ENCODE assay signal across 19 cellular contexts in the genomic region with DNA sequence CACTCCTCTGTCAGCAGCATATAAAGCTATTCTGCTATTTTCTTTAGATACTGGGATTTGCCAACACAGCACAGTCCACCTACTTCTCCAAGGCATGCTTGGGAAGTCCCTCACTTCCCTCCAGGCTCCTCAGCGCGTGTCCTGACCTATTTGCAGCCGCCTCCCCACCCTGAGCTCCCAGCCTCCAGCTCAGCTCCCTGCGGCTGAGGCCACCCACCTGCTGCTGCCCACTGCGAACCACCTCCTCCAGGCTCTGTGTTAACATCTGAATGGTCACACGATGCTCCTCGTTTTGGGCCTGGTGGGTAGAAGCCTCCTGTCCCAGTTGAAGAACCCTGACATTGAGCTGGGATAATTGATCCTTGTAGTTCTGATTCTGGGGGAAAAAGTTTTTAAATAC. TPM values are rescaled to one million over a fixed set of nuclear protein-coding genes. Genes with fewer than 3 reads are reported as not detected.
A peak's percentile ranks its signal among the peaks of the same experiment; 100 is the strongest.
DNase-seq lines count a peak whose midpoint lies in the region; ATAC-seq and TF ChIP-seq lines count a peak whose summit lies in the region.
"Had no signal": no experiment of that assay in that cellular context is flagged by ENCODE, and none has a peak within 500 bp of the region (broad histone marks: within the 10 kb centered on the region; RNA-seq: fewer than 3 reads in every experiment).

No MANE protein-coding gene starts in this region.

- no peaks in the 10 kb centered on the region for H3K9me3 Mint-ChIP-seq in dendritic cell treated with granulocyte-macrophage colony-stimulating factor and Interleukin-4, amounts not matched to agents 40 ng/mL and 50 ng/mL, for 4 days
- peaks cover 17% of the 10 kb centered on the region for H3K9me3 Mint-ChIP-seq in glutamatergic neuron (ENCODE audit: unreplicated experiment)
- no peaks in the 10 kb centered on the region for H3K9me3 Mint-ChIP-seq in activated CD4-positive, alpha-beta T cell treated with anti-CD3 and anti-CD28 coated beads for 36 hours (ENCODE audit: low read depth)
- H3K9me3 Mint-ChIP-seq in stimulated activated naive B cell treated with anti-CD40 and anti-IgM and Interleukin-4, amounts not matched to agents 10 μg/mL and 1 μg/mL and 100 μg/mL, for 72 hours: no peaks in the 10 kb centered on the region
- H3K9me3 Mint-ChIP-seq: CD8-positive, alpha-beta T cell had no signal

- H3K27ac ChIP-seq in BLaER1 treated with 17β-estradiol and CSF1 and Interleukin-3, amounts not matched to agents 10 nM and 100 nM: peak overlapping the region; percentile 34 to 86 (median 73); a peak in 20 of 22 replicates
- no peak overlapping the region for H3K27ac ChIP-seq in neuronal stem cell (replicated peaks; ENCODE audit: low read length)
- H3K27ac ChIP-seq: KMS-11, PC-9 had no signal

- peak overlapping the region; percentile 89 for H3K27ac Mint-ChIP-seq in dendritic cell treated with granulocyte-macrophage colony-stimulating factor and Interleukin-4, amounts not matched to agents 40 ng/mL and 50 ng/mL, for 4 days
- no peak overlapping the region for H3K27ac Mint-ChIP-seq in glutamatergic neuron (ENCODE audit: unreplicated experiment)
- H3K27ac Mint-ChIP-seq in activated CD4-positive, alpha-beta T cell treated with anti-CD3 and anti-CD28 coated beads for 36 hours: no peak overlapping the region
- no peak overlapping the region for H3K27ac Mint-ChIP-seq in stimulated activated naive B cell treated with anti-CD40 and anti-IgM and Interleukin-4, amounts not matched to agents 10 μg/mL and 1 μg/mL and 100 μg/mL, for 72 hours
- H3K27ac Mint-ChIP-seq: CD8-positive, alpha-beta T cell had no signal

- intact Hi-C loops in dendritic cell treated with granulocyte-macrophage colony-stimulating factor and Interleukin-4, amounts not matched to agents 40 ng/mL and 50 ng/mL, for 4 days (cut with micrococcal nuclease): loop anchor here (10.0 kb wide), 1 partner anchor 147 kb away; no protein-coding TSS in a partner anchor
- intact Hi-C loops in activated CD4-positive, alpha-beta T cell treated with anti-CD3 and anti-CD28 coated beads for 36 hours (cut with DNase I, micrococcal nuclease): no loop called here

- no peaks in the 10 kb centered on the region for H3K36me3 Mint-ChIP-seq in dendritic cell treated with granulocyte-macrophage colony-stimulating factor and Interleukin-4, amounts not matched to agents 40 ng/mL and 50 ng/mL, for 4 days (ENCODE audit: low read depth)
- peaks cover 4% of the 10 kb centered on the region for H3K36me3 Mint-ChIP-seq in glutamatergic neuron (ENCODE audit: unreplicated experiment)
- H3K36me3 Mint-ChIP-seq in activated CD4-positive, alpha-beta T cell treated with anti-CD3 and anti-CD28 coated beads for 36 hours (ENCODE audit: low read depth): no peaks in the 10 kb centered on the region
- no peaks in the 10 kb centered on the region for H3K36me3 Mint-ChIP-seq in stimulated activated naive B cell treated with anti-CD40 and anti-IgM and Interleukin-4, amounts not matched to agents 10 μg/mL and 1 μg/mL and 100 μg/mL, for 72 hours
- H3K36me3 Mint-ChIP-seq: CD8-positive, alpha-beta T cell had no signal

- H2BK12ac ChIP-seq in neuronal stem cell (ENCODE audit: low read length): no peak overlapping the region

- H3K4me3 Mint-ChIP-seq in dendritic cell treated with granulocyte-macrophage colony-stimulating factor and Interleukin-4, amounts not matched to agents 40 ng/mL and 50 ng/mL, for 4 days: peak overlapping the region; percentile 51
- no peak overlapping the region for H3K4me3 Mint-ChIP-seq in glutamatergic neuron (ENCODE audit: unreplicated experiment)
- H3K4me3 Mint-ChIP-seq in activated CD4-positive, alpha-beta T cell treated with anti-CD3 and anti-CD28 coated beads for 36 hours: no peak overlapping the region
- H3K4me3 Mint-ChIP-seq in stimulated activated naive B cell treated with anti-CD40 and anti-IgM and Interleukin-4, amounts not matched to agents 10 μg/mL and 1 μg/mL and 100 μg/mL, for 72 hours: no peak overlapping the region
- H3K4me3 Mint-ChIP-seq: CD8-positive, alpha-beta T cell had no signal

- TF ChIP-seq CTCF in glutamatergic neuron (IDR thresholded peaks at IDR 0.05; ENCODE audit: partially characterized antibody, unreplicated experiment): no peak

- H3K36me3 ChIP-seq in BLaER1 treated with 17β-estradiol and CSF1 and Interleukin-3, amounts not matched to agents 10 nM and 100 nM: peaks cover 0 to 82% (median 39%) of the 10 kb centered on the region in 11 experiments; a peak in 15 of 22 replicates
- peaks cover 21% of the 10 kb centered on the region for H3K36me3 ChIP-seq in H7 (replicated peaks; ENCODE audit: control insufficient read depth, insufficient read depth, low read length)
- H3K36me3 ChIP-seq in neuronal stem cell (replicated peaks in 1 of 2; ENCODE audit: control insufficient read depth in 2 of 2, insufficient read depth in 2 of 2, low read length in 2 of 2): peaks cover 35 to 94% of the 10 kb centered on the region in 2 donors

- H2AK5ac ChIP-seq in neuronal stem cell (ENCODE audit: low read depth, low read length): no peak overlapping the region

- peaks cover 55% of the 10 kb centered on the region for H3K4me1 Mint-ChIP-seq in dendritic cell treated with granulocyte-macrophage colony-stimulating factor and Interleukin-4, amounts not matched to agents 40 ng/mL and 50 ng/mL, for 4 days (ENCODE audit: low read depth)
- peaks cover 13% of the 10 kb centered on the region for H3K4me1 Mint-ChIP-seq in glutamatergic neuron (ENCODE audit: low read depth, unreplicated experiment)
- H3K4me1 Mint-ChIP-seq in activated CD4-positive, alpha-beta T cell treated with anti-CD3 and anti-CD28 coated beads for 36 hours: no peaks in the 10 kb centered on the region
- peaks cover 3 to 6% of the 10 kb centered on the region in 2 donors for H3K4me1 Mint-ChIP-seq in stimulated activated naive B cell treated with anti-CD40 and anti-IgM and Interleukin-4, amounts not matched to agents 10 μg/mL and 1 μg/mL and 100 μg/mL, for 72 hours

- no peaks in the 10 kb centered on the region for H3K9me3 ChIP-seq in BLaER1 treated with 17β-estradiol and CSF1 and Interleukin-3, amounts not matched to agents 10 nM and 100 nM (replicated peaks in 1 of 11)
- no peaks in the 10 kb centered on the region for H3K9me3 ChIP-seq in neuronal stem cell (replicated peaks in 1 of 2; ENCODE audit: control insufficient read depth in 2 of 2, insufficient read depth in 1 of 2, low read depth in 1 of 2, low read length in 2 of 2)

- H2AFZ ChIP-seq in neuronal stem cell (ENCODE audit: low read length): no peak overlapping the region
- H2AFZ ChIP-seq: PC-9 had no signal

- H2BK15ac ChIP-seq in neuronal stem cell (ENCODE audit: low read length): no peak overlapping the region

- WGBS in neuronal stem cell (ENCODE audit: extremely low coverage in 2 of 2, insufficient read length in 2 of 2, insufficient replicate concordance in 1 of 2), 2 donors: no CpG with 5 or more reads among the region's 7 CpGs

- peaks cover 5% of the 10 kb centered on the region for H3K79me1 ChIP-seq in neuronal stem cell (ENCODE audit: low read depth, low read length)

- H3K27me3 Mint-ChIP-seq in dendritic cell treated with granulocyte-macrophage colony-stimulating factor and Interleukin-4, amounts not matched to agents 40 ng/mL and 50 ng/mL, for 4 days: peaks cover 3% of the 10 kb centered on the region
- H3K27me3 Mint-ChIP-seq in glutamatergic neuron (ENCODE audit: unreplicated experiment): peaks cover 16% of the 10 kb centered on the region
- no peaks in the 10 kb centered on the region for H3K27me3 Mint-ChIP-seq in activated CD4-positive, alpha-beta T cell treated with anti-CD3 and anti-CD28 coated beads for 36 hours
- H3K27me3 Mint-ChIP-seq in stimulated activated naive B cell treated with anti-CD40 and anti-IgM and Interleukin-4, amounts not matched to agents 10 μg/mL and 1 μg/mL and 100 μg/mL, for 72 hours: peaks cover 0 to 7% of the 10 kb centered on the region in 2 donors

- POLR2A ChIA-PET in activated CD4-positive, alpha-beta T cell treated with anti-CD3 and anti-CD28 coated beads for 36 hours (lab: Charles Lee): no interaction called here

- H4K20me1 ChIP-seq in BLaER1 treated with 17β-estradiol and CSF1 and Interleukin-3, amounts not matched to agents 10 nM and 100 nM: peaks cover 0 to 3% (median 0%) of the 10 kb centered on the region in 11 experiments; a peak in 1 of 22 replicates

- CTCF ChIA-PET in activated CD4-positive, alpha-beta T cell treated with anti-CD3 and anti-CD28 coated beads for 36 hours (lab: Charles Lee): interaction anchor here (1.1 kb wide), 1 partner anchor 24 kb away, joined by 3 read pairs; no protein-coding TSS in a partner anchor

- no peak overlapping the region for H2BK5ac ChIP-seq in neuronal stem cell (ENCODE audit: low read length)

- no peaks in the 10 kb centered on the region for H3K27me3 ChIP-seq in BLaER1 treated with 17β-estradiol and CSF1 and Interleukin-3, amounts not matched to agents 10 nM and 100 nM
- H3K27me3 ChIP-seq in H7 (ENCODE audit: control insufficient read depth, insufficient read depth, low read length) (no peaks in the 10 kb centered on the region), neuronal stem cell (ENCODE audit: control insufficient read depth in 3 of 3, insufficient read depth in 3 of 3, low read depth in 1 of 3, low read length in 3 of 3) (no peaks in the 10 kb centered on the region)

- peak overlapping the region; percentile 86 for H3K23ac ChIP-seq in neuronal stem cell (ENCODE audit: low read depth, low read length, poor library complexity)

- no peak overlapping the region for H3K14ac ChIP-seq in neuronal stem cell (ENCODE audit: low read length)

- H2BK120ac ChIP-seq in neuronal stem cell (ENCODE audit: low read depth, low read length): no peak overlapping the region

- ATAC-seq in activated CD4-positive, alpha-beta T cell treated with anti-CD3 and anti-CD28 coated beads for 36 hours: no peak
- ATAC-seq in stimulated activated naive B cell treated with anti-CD40 and anti-IgM and Interleukin-4, amounts not matched to agents 10 μg/mL and 1 μg/mL and 100 μg/mL, for 72 hours (replicated peaks): no peak
- ATAC-seq: CD8-positive, alpha-beta T cell; GM12878 had no signal

- H3K4ac ChIP-seq in neuronal stem cell (ENCODE audit: low read length): no peak overlapping the region

- DNase-seq in H7 (peak; percentile 43), neuronal stem cell (ENCODE audit: low spot score) (no peak), glutamatergic neuron (no peak)
- no peak for DNase-seq in activated CD4-positive, alpha-beta T cell treated with anti-CD3 and anti-CD28 coated beads for 36 hours
- DNase-seq in stimulated activated naive B cell treated with anti-CD40 and anti-IgM and Interleukin-4, amounts not matched to agents 10 μg/mL and 1 μg/mL and 100 μg/mL, for 72 hours: no peak
- DNase-seq: CD8-positive, alpha-beta T cell; DND-41; HCEC 1CT; IMR-90; NCI-H1105; NCI-H2029 treated with DMSO at 0.1 percent for 48 hours; NCI-H226; NCI-H510A treated with DMSO at 0.1 percent for 48 hours; NCI-H748 treated with DMSO at 0.1 percent for 48 hours; PC-9 had no signal

- H3K4me3 ChIP-seq in BLaER1 treated with 17β-estradiol and CSF1 and Interleukin-3, amounts not matched to agents 10 nM and 100 nM: peak overlapping the region in 1 of 10 experiments; percentile 30; a peak in 1 of 20 replicates
- H3K4me3 ChIP-seq in H7 (ENCODE audit: insufficient read depth, low read depth, low read length) (no peak overlapping the region), neuronal stem cell (ENCODE audit: low read length in 2 of 2) (no peak overlapping the region)
- H3K4me3 ChIP-seq: GM12878, PC-9 had no signal

- peaks cover 38 to 60% (median 48%) of the 10 kb centered on the region in 10 experiments for H3K4me1 ChIP-seq in BLaER1 treated with 17β-estradiol and CSF1 and Interleukin-3, amounts not matched to agents 10 nM and 100 nM
- H3K4me1 ChIP-seq in neuronal stem cell (ENCODE audit: control insufficient read depth in 2 of 2, insufficient read depth in 1 of 2, low read depth in 1 of 2, low read length in 2 of 2): no peaks in the 10 kb centered on the region

- H3K9ac ChIP-seq in BLaER1 treated with 17β-estradiol and CSF1 and Interleukin-3, amounts not matched to agents 10 nM and 100 nM: peak overlapping the region in 10 of 11 experiments; percentile 20 to 70 (median 52); a peak in 17 of 22 replicates
- peak overlapping the region; percentile 32 for H3K9ac ChIP-seq in neuronal stem cell (ENCODE audit: low read depth, low read length, poor library complexity)
- H3K9ac ChIP-seq: KMS-11 had no signal

- peak overlapping the region; percentile 79 to 97 (median 87) for H3K4me2 ChIP-seq in BLaER1 treated with 17β-estradiol and CSF1 and Interleukin-3, amounts not matched to agents 10 nM and 100 nM
- H3K4me2 ChIP-seq in neuronal stem cell (ENCODE audit: insufficient read depth, low read length, poor library complexity, severe bottlenecking): no peak overlapping the region
- H3K4me2 ChIP-seq: KMS-11, PC-9 had no signal

- no peak overlapping the region for H3K18ac ChIP-seq in neuronal stem cell (ENCODE audit: low read length)

- no peak overlapping the region for H4K91ac ChIP-seq in neuronal stem cell (ENCODE audit: low read depth, low read length, poor library complexity)

- H4K8ac ChIP-seq in neuronal stem cell (ENCODE audit: low read depth, low read length): no peak overlapping the region

RNA-seq across cellular contexts. Expression of gene GINS1, which starts 54.7 kb away (rescaled TPM):
- total RNA-seq in H7 (2014; rRNA removed; shearing (Covaris generic)): 46.6 and 48.9 TPM in 2 replicates
- 30.1 TPM for polyA plus RNA-seq in neuronal stem cell (2013, experiment 1 of 2)
- polyA plus RNA-seq in neuronal stem cell (2013, experiment 2 of 2): 30.6 TPM
- total RNA-seq in glutamatergic neuron (ENCODE audit: unreplicated experiment): 5.3 TPM
- 10 to 100 TPM; 24.6 to 32.7 TPM for total RNA-seq in activated CD4-positive, alpha-beta T cell treated with anti-CD3 and anti-CD28 coated beads for 36 hours
